Comparison of ENCODE assay signal across 16 cellular contexts in genomic region chr16:59021751-59022150, GRCh38.
DNase-seq lines count a peak whose midpoint lies in the region; ATAC-seq, FAIRE-seq and TF ChIP-seq lines count a peak whose summit lies in the region.
"Had no signal": no experiment of that assay in that cellular context is flagged by ENCODE, and none has a peak within 500 bp of the region (broad histone marks: within the 10 kb centered on the region; RNA-seq: fewer than 3 reads in every experiment).

No MANE protein-coding gene starts in this region.

- CTCF ChIA-PET in H1 (lab: Charles Lee; ENCODE audit: partially characterized antibody), result interaction anchor here (0.6 kb wide), 1 partner anchor 1668 kb away, joined by 3 read pairs; no protein-coding TSS in a partner anchor

- H2BK120ac ChIP-seq in H1 (replicated peaks; ENCODE audit: low read depth, low read length) (no peak overlapping the region), mesenchymal stem cell (ENCODE audit: low read depth, low read length) (no peak overlapping the region)

- H3K23ac ChIP-seq in H1 (ENCODE audit: insufficient read length), result no peak overlapping the region
- H3K23ac ChIP-seq in mesenchymal stem cell (ENCODE audit: low read length in 2 of 2), result no peak overlapping the region

- H3K4me1 ChIP-seq in H1 (replicated peaks in 1 of 4; ENCODE audit: control insufficient read depth in 3 of 4, insufficient read depth in 4 of 4, low read length in 3 of 4), result no peaks in the 10 kb centered on the region
- no peaks in the 10 kb centered on the region for H3K4me1 ChIP-seq in mesenchymal stem cell (ENCODE audit: control insufficient read depth, insufficient read depth, low read depth, low read length)

- H3K4me2 ChIP-seq in H1 (ENCODE audit: insufficient read depth in 1 of 2, low read depth in 2 of 2, low read length in 2 of 2) (no peak overlapping the region), mesenchymal stem cell (ENCODE audit: low read length, poor library complexity, severe bottlenecking) (no peak overlapping the region)

- no peak overlapping the region for H3K4me3 ChIP-seq in H1 (ENCODE audit: extremely low read depth in 1 of 4, insufficient read depth in 2 of 4, low read depth in 3 of 4, low read length in 4 of 4)
- H3K4me3 ChIP-seq in mesenchymal stem cell (ENCODE audit: insufficient read depth in 1 of 2, low read depth in 1 of 2, low read length in 2 of 2), result no peak overlapping the region
- H3K4me3 ChIP-seq: GM23248, SK-N-MC had no signal

- H3K4ac ChIP-seq in H1 (replicated peaks; ENCODE audit: insufficient read length, low read depth, low read length), result no peak overlapping the region
- no peak overlapping the region for H3K4ac ChIP-seq in mesenchymal stem cell (ENCODE audit: low read depth in 1 of 2, low read length in 2 of 2)

- H3K36me3 ChIP-seq in H1 (ENCODE audit: control insufficient read depth in 2 of 4, insufficient read depth in 4 of 4, low read length in 3 of 4) (no peaks in the 10 kb centered on the region), mesenchymal stem cell (ENCODE audit: control insufficient read depth in 1 of 2, insufficient read depth in 2 of 2, low read depth in 1 of 2, low read length in 2 of 2) (no peaks in the 10 kb centered on the region)

- DNase-seq in COLO829 (ENCODE audit: low spot score), result peak; percentile 79
- DNase-seq in LHCN-M2 (ENCODE audit: low read depth), result peak; percentile 25
- DNase-seq in H1 (ENCODE audit: low read depth in 1 of 2, low spot score in 2 of 2), result no peak
- peak; percentile 7 for DNase-seq in mesenchymal stem cell
- no peak for DNase-seq in C1 segment of cervical spinal cord (lab: John Stamatoyannopoulos, UW)
- DNase-seq in UCSD-AML1 (lab: John Stamatoyannopoulos, UW; ENCODE audit: unreplicated experiment), result no peak
- DNase-seq: activated naive CD8-positive, alpha-beta T cell treated with anti-CD3 and anti-CD28 coated beads for 36 hours; activated T-cell treated with anti-CD3 and anti-CD28 coated beads, Interleukin-2, amount 50 U/mL, for 72 hours; GM23248; NCI-H187; T-helper 9 cell had no signal

- no peak overlapping the region for H3K56ac ChIP-seq in H1 (replicated peaks; ENCODE audit: insufficient read length, low read depth, low read length)

- H4K8ac ChIP-seq in H1 (ENCODE audit: extremely low read depth, insufficient read depth, low read length), result no peak overlapping the region
- H4K8ac ChIP-seq in mesenchymal stem cell (ENCODE audit: low read length), result no peak overlapping the region

- TF ChIP-seq RAD21 in H1 (IDR thresholded peaks at IDR 0.05 in 1 of 2, conservative IDR thresholded peaks at IDR 0.05 in 1 of 2; ENCODE audit: low read depth in 2 of 2, low read length in 2 of 2), result no peak

- H2BK15ac ChIP-seq in H1 (ENCODE audit: low read length), result no peak overlapping the region
- no peak overlapping the region for H2BK15ac ChIP-seq in mesenchymal stem cell (ENCODE audit: low read depth, poor library complexity, severe bottlenecking)

- H2BK12ac ChIP-seq in H1 (ENCODE audit: low read depth, low read length) (no peak overlapping the region), mesenchymal stem cell (ENCODE audit: low read length in 2 of 2) (no peak overlapping the region)

- no peak overlapping the region for H2BK20ac ChIP-seq in H1 (ENCODE audit: low read length)

- TF ChIP-seq EP300 in H1 (IDR thresholded peaks at IDR 0.05; ENCODE audit: borderline replicate concordance in 1 of 2, low read depth in 2 of 2, low read length in 2 of 2), result no peak

- no peaks in the 10 kb centered on the region; the same call in 1 of the 2 replicates for H3K23me2 ChIP-seq in H1 (ENCODE audit: low read depth, low read length)

- H3K18ac ChIP-seq in H1 (ENCODE audit: extremely low read depth, low read length), result no peak overlapping the region
- no peak overlapping the region for H3K18ac ChIP-seq in mesenchymal stem cell (ENCODE audit: low read depth in 1 of 2, low read length in 2 of 2)

- 95% methylated on average over 7 of the region's 7 CpGs; no CpG with 5 or more reads in 1 of the 2 experiments for WGBS in H1 (ENCODE audit: extremely low coverage in 1 of 2, insufficient coverage in 1 of 2, insufficient read length in 1 of 2, insufficient replicate concordance in 2 of 2, low coverage in 1 of 2, low lambda C conversion rate in 2 of 2, missing lambda C conversion rate in 1 of 2), 2 experiments
- WGBS in mesenchymal stem cell, result 36% methylated on average over 2 of the region's 7 CpGs

- no peaks in the 10 kb centered on the region for H4K20me1 ChIP-seq in H1 (replicated peaks in 1 of 2; ENCODE audit: control insufficient read depth in 1 of 2, insufficient read depth in 2 of 2, low read length in 2 of 2)

- no peaks in the 10 kb centered on the region for H3K79me2 ChIP-seq in H1 (ENCODE audit: control insufficient read depth in 1 of 2, insufficient read depth in 2 of 2, low read length in 2 of 2)

- H3K27ac ChIP-seq in H1 (ENCODE audit: low read depth, low read length), result no peak overlapping the region
- H3K27ac ChIP-seq in mesenchymal stem cell (ENCODE audit: low read length, poor library complexity, severe bottlenecking), result no peak overlapping the region
- H3K27ac ChIP-seq: epithelial cell of prostate, GM23248, SK-N-MC had no signal

- H3K9me3 ChIP-seq in H1 (ENCODE audit: insufficient read depth in 2 of 2, low read depth in 1 of 2, low read length in 1 of 2), result no peaks in the 10 kb centered on the region
- H3K9me3 ChIP-seq in mesenchymal stem cell (ENCODE audit: control insufficient read depth, low read length), result peaks cover 4% of the 10 kb centered on the region

- H3K9ac ChIP-seq in H1 (replicated peaks in 1 of 4; ENCODE audit: extremely low read depth in 1 of 4, low read depth in 3 of 4, low read length in 3 of 4), result no peak overlapping the region
- H3K9ac ChIP-seq in mesenchymal stem cell (ENCODE audit: low read length), result no peak overlapping the region
- H3K9ac ChIP-seq: GM23248 had no signal

- H2BK5ac ChIP-seq in H1 (ENCODE audit: low read depth, low read length) (no peak overlapping the region), mesenchymal stem cell (ENCODE audit: low read depth, low read length, poor library complexity, severe bottlenecking) (no peak overlapping the region)

- ATAC-seq in GM21390 (IDR thresholded peaks at IDR 0.05; ENCODE audit: unreplicated experiment) (no peak), GM18505 (IDR thresholded peaks at IDR 0.05; ENCODE audit: unreplicated experiment) (no peak)
- ATAC-seq: activated CD4-positive, CD25-positive, alpha-beta regulatory T cell treated with anti-CD3 and anti-CD28 coated beads, Interleukin-2, amount 50 U/mL, for 24 hours; activated T-cell treated with anti-CD3 and anti-CD28 coated beads, Interleukin-2, amount 50 U/mL, for 72 hours had no signal

- H3K14ac ChIP-seq in H1 (ENCODE audit: insufficient read length) (no peak overlapping the region), mesenchymal stem cell (ENCODE audit: low read length in 2 of 2) (no peak overlapping the region)

- H2AFZ ChIP-seq in H1 (ENCODE audit: low read length) (peak overlapping the region; percentile 84; the same call in 1 of the 2 replicates), mesenchymal stem cell (ENCODE audit: low read depth, low read length) (no peak overlapping the region)
- H2AFZ ChIP-seq: GM23248 had no signal

- H3K79me1 ChIP-seq in H1 (ENCODE audit: low read depth, low read length), result no peaks in the 10 kb centered on the region
- no peaks in the 10 kb centered on the region for H3K79me1 ChIP-seq in mesenchymal stem cell (replicated peaks; ENCODE audit: low read length, poor library complexity, severe bottlenecking)

- no peak for TF ChIP-seq CTCF in H1 (IDR thresholded peaks at IDR 0.05; ENCODE audit: control extremely low read depth in 1 of 3, insufficient read depth in 1 of 3, low read depth in 1 of 3, low read length in 3 of 3)

- no peak for TF ChIP-seq POLR2A in H1 (IDR thresholded peaks at IDR 0.05; ENCODE audit: control extremely low read depth in 1 of 2, low read depth in 2 of 2, low read length in 2 of 2)
- TF ChIP-seq POLR2A in GM18505 (IDR thresholded peaks at IDR 0.05; ENCODE audit: borderline replicate concordance, extremely low read depth, insufficient read depth, insufficient read length), result no peak

- no peak for FAIRE-seq in H1 (lab: Jason Lieb, UNC)

- H4K91ac ChIP-seq in H1 (replicated peaks; ENCODE audit: insufficient read length, low read length) (no peak overlapping the region), mesenchymal stem cell (ENCODE audit: low read length) (no peak overlapping the region)

- H4K5ac ChIP-seq in H1 (ENCODE audit: insufficient read length, low read depth, low read length), result no peak overlapping the region

- POLR2A ChIA-PET in H1 (lab: Charles Lee; ENCODE audit: partially characterized antibody), result no interaction called here

- H2AK5ac ChIP-seq in H1 (ENCODE audit: low read depth, low read length), result no peak overlapping the region
- no peak overlapping the region for H2AK5ac ChIP-seq in mesenchymal stem cell (ENCODE audit: low read length, severe bottlenecking)

- H3K27me3 ChIP-seq in H1 (replicated peaks in 1 of 4; ENCODE audit: control insufficient read depth in 3 of 4, extremely low read depth in 1 of 4, insufficient read depth in 3 of 4, low read length in 3 of 4), result no peaks in the 10 kb centered on the region
- no peaks in the 10 kb centered on the region for H3K27me3 ChIP-seq in mesenchymal stem cell (ENCODE audit: control insufficient read depth in 1 of 2, insufficient read depth in 1 of 2, low read length in 2 of 2)

TF ChIP-seq in H1, 55 proteins besides CTCF, POLR2A, EP300 and RAD21:
- TF ChIP-seq KDM5A (IDR thresholded peaks at IDR 0.05; ENCODE audit: low read length), result no peak
- TF ChIP-seq HDAC2 (IDR thresholded peaks at IDR 0.05; ENCODE audit: borderline replicate concordance in 1 of 2, low read depth in 2 of 2, low read length in 2 of 2), result no peak
- no peak for TF ChIP-seq CBX5 (IDR thresholded peaks at IDR 0.05; ENCODE audit: low read depth, low read length)
- TF ChIP-seq SP1 (IDR thresholded peaks at IDR 0.05; ENCODE audit: low read depth, low read length), result no peak
- TF ChIP-seq TEAD4 (IDR thresholded peaks at IDR 0.05; ENCODE audit: low read depth, low read length), result no peak
- TF ChIP-seq JUND (IDR thresholded peaks at IDR 0.05; ENCODE audit: low read length), result no peak
- TF ChIP-seq POLR2AphosphoS5 (IDR thresholded peaks at IDR 0.05; ENCODE audit: low read depth, low read length), result no peak
- TF ChIP-seq SAP30 (IDR thresholded peaks at IDR 0.05; ENCODE audit: insufficient read depth, insufficient replicate concordance, low read length), result no peak
- no peak for TF ChIP-seq CBX8 (IDR thresholded peaks at IDR 0.05; ENCODE audit: borderline replicate concordance, low read depth, low read length)

Comparison
In these comparisons a context has a peak if more than half of its experiments do, and no peak if none do; other contexts are left out.
1. DNase-seq: peak in COLO829 (single experiment), LHCN-M2 (single experiment) and mesenchymal stem cell (single experiment); none in H1 (0 of 2), C1 segment of cervical spinal cord (0 of 14) and UCSD-AML1 (single experiment).